ENCODE assay signal across 11 cellular contexts in genomic region chr21:43918385-43918947, GRCh38. TPM values are rescaled to one million over a fixed set of nuclear protein-coding genes. Genes with fewer than 3 reads are reported as not detected.
DNase-seq lines count a peak whose midpoint lies in the region; ATAC-seq, FAIRE-seq and TF ChIP-seq lines count a peak whose summit lies in the region.
"Had no signal": no experiment of that assay in that cellular context is flagged by ENCODE, and none has a peak within 500 bp of the region (broad histone marks: within the 10 kb centered on the region; RNA-seq: fewer than 3 reads in every experiment).

No MANE protein-coding gene starts in this region.

- no peak overlapping the region for H3K4me3 ChIP-seq in MM.1S (ENCODE audit: low read length)
- no peak overlapping the region for H3K4me3 ChIP-seq in H1 (ENCODE audit: extremely low read depth in 1 of 4, insufficient read depth in 2 of 4, low read depth in 3 of 4, low read length in 4 of 4)

- H3K9ac ChIP-seq in MM.1S (ENCODE audit: low read length), result no peak overlapping the region
- H3K9ac ChIP-seq in H1 (replicated peaks in 1 of 4; ENCODE audit: extremely low read depth in 1 of 4, low read depth in 3 of 4, low read length in 3 of 4), result no peak overlapping the region

- H3K27me3 ChIP-seq in MM.1S (replicated peaks; ENCODE audit: insufficient read depth, low read length) (no peaks in the 10 kb centered on the region), H1 (replicated peaks in 1 of 4; ENCODE audit: control insufficient read depth in 3 of 4, extremely low read depth in 1 of 4, insufficient read depth in 3 of 4, low read length in 3 of 4) (peaks cover 0 to 4% (median 0%) of the 10 kb centered on the region in 4 experiments; a peak in 2 of 7 replicates)

- no peaks in the 10 kb centered on the region for H3K27me3 Mint-ChIP-seq in activated naive CD4-positive, alpha-beta T cell treated with anti-CD3 and anti-CD28 coated beads, Interleukin-2, amount 50 U/mL, for 24 hours
- H3K27me3 Mint-ChIP-seq in stimulated activated memory B cell treated with anti-CD40 and anti-IgM and Interleukin-4, amounts not matched to agents 10 μg/mL and 1 μg/mL and 100 μg/mL, for 72 hours, result no peaks in the 10 kb centered on the region

- 92% methylated on average over 9 of the region's 9 CpGs; no CpG with 5 or more reads in 1 of the 2 experiments for WGBS in H1 (ENCODE audit: extremely low coverage in 1 of 2, insufficient coverage in 1 of 2, insufficient read length in 1 of 2, insufficient replicate concordance in 2 of 2, low coverage in 1 of 2, low lambda C conversion rate in 2 of 2, missing lambda C conversion rate in 1 of 2), 2 experiments

- no peak for DNase-seq in activated naive CD4-positive, alpha-beta T cell treated with Interleukin-2 at 50 U/mL for 16 hours
- DNase-seq in MM.1S, result no peak
- DNase-seq in H1 (ENCODE audit: low read depth in 1 of 2, low spot score in 2 of 2), result no peak
- DNase-seq in HTR-8/SVneo (ENCODE audit: insufficient read length, low spot score), result no peak
- no peak for DNase-seq in GM10266 (ENCODE audit: extremely low spot score)
- DNase-seq: nucleus accumbens, T-helper 9 cell had no signal

- no peak overlapping the region for H3K4ac ChIP-seq in H1 (replicated peaks; ENCODE audit: insufficient read length, low read depth, low read length)

- TF ChIP-seq POLR2A in H1 (IDR thresholded peaks at IDR 0.05; ENCODE audit: control extremely low read depth in 1 of 2, low read depth in 2 of 2, low read length in 2 of 2), result no peak

- no peaks in the 10 kb centered on the region for H3K9me3 Mint-ChIP-seq in activated naive CD4-positive, alpha-beta T cell treated with anti-CD3 and anti-CD28 coated beads, Interleukin-2, amount 50 U/mL, for 24 hours
- no peaks in the 10 kb centered on the region for H3K9me3 Mint-ChIP-seq in stimulated activated memory B cell treated with anti-CD40 and anti-IgM and Interleukin-4, amounts not matched to agents 10 μg/mL and 1 μg/mL and 100 μg/mL, for 72 hours

- H3K79me2 ChIP-seq in MM.1S (ENCODE audit: low read length), result peaks cover 97% of the 10 kb centered on the region
- no peaks in the 10 kb centered on the region for H3K79me2 ChIP-seq in H1 (ENCODE audit: control insufficient read depth in 1 of 2, insufficient read depth in 2 of 2, low read length in 2 of 2)

- H4K5ac ChIP-seq in H1 (ENCODE audit: insufficient read length, low read depth, low read length), result no peak overlapping the region

- H4K20me1 ChIP-seq in MM.1S (ENCODE audit: insufficient read depth, low read length) (no peaks in the 10 kb centered on the region; the same call in none of the 2 replicates), H1 (replicated peaks in 1 of 2; ENCODE audit: control insufficient read depth in 1 of 2, insufficient read depth in 2 of 2, low read length in 2 of 2) (peaks cover 0 to 2% of the 10 kb centered on the region in 2 experiments)

- H3K23me2 ChIP-seq in H1 (ENCODE audit: low read depth, low read length), result peaks cover 8% of the 10 kb centered on the region

- no peaks in the 10 kb centered on the region for H3K9me2 ChIP-seq in MM.1S (replicated peaks; ENCODE audit: insufficient read depth, low read length)

- no peak overlapping the region for H3K14ac ChIP-seq in H1 (ENCODE audit: insufficient read length)

- H2BK5ac ChIP-seq in H1 (ENCODE audit: low read depth, low read length), result peak overlapping the region; percentile 44; the same call in 1 of the 2 replicates

- 0 out of 2 replicates have a peak overlapping the region, but pooled peaks have one; percentile 69 for H3K4me2 ChIP-seq in MM.1S (ENCODE audit: low read depth, low read length)
- no peak overlapping the region for H3K4me2 ChIP-seq in H1 (ENCODE audit: insufficient read depth in 1 of 2, low read depth in 2 of 2, low read length in 2 of 2)

- peaks cover 14% of the 10 kb centered on the region for H3K4me1 ChIP-seq in MM.1S (ENCODE audit: low read length)
- peaks cover 3 to 23% (median 14%) of the 10 kb centered on the region in 4 experiments for H3K4me1 ChIP-seq in H1 (replicated peaks in 1 of 4; ENCODE audit: control insufficient read depth in 3 of 4, insufficient read depth in 4 of 4, low read length in 3 of 4)

- no peak overlapping the region for H3K56ac ChIP-seq in H1 (replicated peaks; ENCODE audit: insufficient read length, low read depth, low read length)

- H4K91ac ChIP-seq in H1 (replicated peaks; ENCODE audit: insufficient read length, low read length), result no peak overlapping the region

- H2AK5ac ChIP-seq in H1 (ENCODE audit: low read depth, low read length), result no peak overlapping the region

- H3K36me3 Mint-ChIP-seq in activated naive CD4-positive, alpha-beta T cell treated with anti-CD3 and anti-CD28 coated beads, Interleukin-2, amount 50 U/mL, for 24 hours, result peaks cover 5% of the 10 kb centered on the region
- peaks cover 14% of the 10 kb centered on the region for H3K36me3 Mint-ChIP-seq in stimulated activated memory B cell treated with anti-CD40 and anti-IgM and Interleukin-4, amounts not matched to agents 10 μg/mL and 1 μg/mL and 100 μg/mL, for 72 hours

- H3K9me3 ChIP-seq in MM.1S (replicated peaks; ENCODE audit: insufficient read depth, low read length) (no peaks in the 10 kb centered on the region), H1 (ENCODE audit: insufficient read depth in 2 of 2, low read depth in 1 of 2, low read length in 1 of 2) (no peaks in the 10 kb centered on the region)

- no peak overlapping the region for H2BK15ac ChIP-seq in H1 (ENCODE audit: low read length)

- peak overlapping the region; percentile 68 for H3K4me3 Mint-ChIP-seq in activated naive CD4-positive, alpha-beta T cell treated with anti-CD3 and anti-CD28 coated beads, Interleukin-2, amount 50 U/mL, for 24 hours
- peak overlapping the region; percentile 4 for H3K4me3 Mint-ChIP-seq in stimulated activated memory B cell treated with anti-CD40 and anti-IgM and Interleukin-4, amounts not matched to agents 10 μg/mL and 1 μg/mL and 100 μg/mL, for 72 hours

- POLR2A ChIA-PET in H1 (lab: Charles Lee; ENCODE audit: partially characterized antibody), result no interaction called here

- no peak overlapping the region for H3K23ac ChIP-seq in H1 (ENCODE audit: insufficient read length)

- TF ChIP-seq EP300 in H1 (IDR thresholded peaks at IDR 0.05; ENCODE audit: borderline replicate concordance in 1 of 2, low read depth in 2 of 2, low read length in 2 of 2), result no peak

- no peak for TF ChIP-seq RAD21 in H1 (IDR thresholded peaks at IDR 0.05 in 1 of 2, conservative IDR thresholded peaks at IDR 0.05 in 1 of 2; ENCODE audit: low read depth in 2 of 2, low read length in 2 of 2)

- peaks cover 75% of the 10 kb centered on the region for H3K4me1 Mint-ChIP-seq in activated naive CD4-positive, alpha-beta T cell treated with anti-CD3 and anti-CD28 coated beads, Interleukin-2, amount 50 U/mL, for 24 hours
- peaks cover 67% of the 10 kb centered on the region for H3K4me1 Mint-ChIP-seq in stimulated activated memory B cell treated with anti-CD40 and anti-IgM and Interleukin-4, amounts not matched to agents 10 μg/mL and 1 μg/mL and 100 μg/mL, for 72 hours

- H2BK12ac ChIP-seq in H1 (ENCODE audit: low read depth, low read length), result no peak overlapping the region

- H3K36me3 ChIP-seq in MM.1S (replicated peaks; ENCODE audit: insufficient read depth, low read length), result no peaks in the 10 kb centered on the region
- H3K36me3 ChIP-seq in H1 (ENCODE audit: control insufficient read depth in 2 of 4, insufficient read depth in 4 of 4, low read length in 3 of 4), result no peaks in the 10 kb centered on the region

- no peak for FAIRE-seq in H1 (lab: Jason Lieb, UNC)
- FAIRE-seq in HTR-8/SVneo (lab: Jason Lieb, UNC), result no peak
- FAIRE-seq: H54 had no signal

- no peak for ATAC-seq in stimulated activated memory B cell treated with anti-CD40 and anti-IgM and Interleukin-4, amounts not matched to agents 10 μg/mL and 1 μg/mL and 100 μg/mL, for 72 hours
- no peak for ATAC-seq in GM18867 (IDR thresholded peaks at IDR 0.05; ENCODE audit: unreplicated experiment)

- TF ChIP-seq CTCF in MM.1S (IDR thresholded peaks at IDR 0.05; ENCODE audit: low read length), result no peak
- TF ChIP-seq CTCF in H1 (IDR thresholded peaks at IDR 0.05; ENCODE audit: control extremely low read depth in 1 of 3, insufficient read depth in 1 of 3, low read depth in 1 of 3, low read length in 3 of 3), result no peak
- no peak for TF ChIP-seq CTCF in GM10266 (IDR thresholded peaks at IDR 0.05; ENCODE audit: control insufficient read depth, insufficient read depth, low read depth, missing control alignments)

- H4K8ac ChIP-seq in H1 (ENCODE audit: extremely low read depth, insufficient read depth, low read length), result no peak overlapping the region

- no peak overlapping the region for H3K18ac ChIP-seq in H1 (ENCODE audit: extremely low read depth, low read length)

- H3K79me1 ChIP-seq in H1 (ENCODE audit: low read depth, low read length), result peaks cover 2% of the 10 kb centered on the region; the same call in 1 of the 2 replicates

- H3K27ac Mint-ChIP-seq in activated naive CD4-positive, alpha-beta T cell treated with anti-CD3 and anti-CD28 coated beads, Interleukin-2, amount 50 U/mL, for 24 hours, result peak overlapping the region; percentile 95
- peak overlapping the region; percentile 60 for H3K27ac Mint-ChIP-seq in stimulated activated memory B cell treated with anti-CD40 and anti-IgM and Interleukin-4, amounts not matched to agents 10 μg/mL and 1 μg/mL and 100 μg/mL, for 72 hours

- no peak overlapping the region for H2BK20ac ChIP-seq in H1 (ENCODE audit: low read length)

- H3K27ac ChIP-seq in MM.1S (ENCODE audit: low read length), result no peak overlapping the region
- H3K27ac ChIP-seq in H1 (ENCODE audit: low read depth, low read length), result no peak overlapping the region

- peaks cover 20% of the 10 kb centered on the region for H3F3A ChIP-seq in MM.1S (ENCODE audit: insufficient read depth, low read length)

- no peak overlapping the region for H2BK120ac ChIP-seq in H1 (replicated peaks; ENCODE audit: low read depth, low read length)

- H2AFZ ChIP-seq in MM.1S (ENCODE audit: low read length) (no peak overlapping the region), H1 (ENCODE audit: low read length) (no peak overlapping the region)

- CTCF ChIA-PET in H1 (lab: Charles Lee; ENCODE audit: partially characterized antibody), result interaction anchor here (0.6 to 2.3 kb wide), 5 partner anchors 14 to 108 kb away, joined by 3 to 12 read pairs (median 3); no protein-coding TSS in a partner anchor

TF ChIP-seq in H1, 55 proteins besides CTCF, POLR2A, EP300 and RAD21:
- TF ChIP-seq CHD2 (IDR thresholded peaks at IDR 0.05; ENCODE audit: low read length), result no peak

RNA-seq across cellular contexts. Expression of gene AGPAT3, which starts 53.4 kb away (rescaled TPM):
- total RNA-seq in H1 (2021; fragmentation: NEBNext Ultra II Directional; extraction: Animal tissue kit (Norgen Biotek cat#: 25700)), result 5.8 and 5.9 TPM in 2 replicates
- 6.7 and 7.3 TPM in 2 replicates for polyA plus RNA-seq in H1 (2011; rRNA removed)
- polyA plus RNA-seq in H1 (2011; cell fraction: cytosol; rRNA removed), result 5.3 TPM
- 8.9 TPM for polyA plus RNA-seq in H1 (2011; cell fraction: nucleus; rRNA removed)
- 5.0 to 8.9 TPM (median 7.8 TPM) in 4 replicates for polyA plus RNA-seq in H1 (2012, experiment 1 of 2)
- polyA plus RNA-seq in H1 (2012, experiment 2 of 2), result 4.7 TPM
- 7.3 TPM for polyA plus RNA-seq in H1 (2013, experiment 1 of 2)
- 8.3 TPM for polyA plus RNA-seq in H1 (2013, experiment 2 of 2)
- polyA minus RNA-seq in H1 (2011; rRNA and poly(A)+ RNA removed), result 8.1 and 15.0 TPM in 2 replicates
- 8.5 TPM for polyA minus RNA-seq in H1 (2011; cell fraction: cytosol; rRNA and poly(A)+ RNA removed)
- 10.8 TPM for polyA minus RNA-seq in H1 (2011; cell fraction: nucleus; rRNA and poly(A)+ RNA removed)
